1 cellular context compared by ENCODE assay signal in genomic region chr22:41902016-41902415, GRCh38.
TF ChIP-seq lines count a peak whose summit lies in the region.

No MANE protein-coding gene starts in this region.

TF ChIP-seq in H1, 55 proteins besides CTCF, POLR2A, EP300 and RAD21:
- TF ChIP-seq POLR2AphosphoS5 (IDR thresholded peaks at IDR 0.05; ENCODE audit: low read depth, low read length) (peak; percentile 54; the same call in 1 of the 2 replicates), SUZ12 (IDR thresholded peaks at IDR 0.05; ENCODE audit: low read length) (no peak)
